In the genomic region with DNA sequence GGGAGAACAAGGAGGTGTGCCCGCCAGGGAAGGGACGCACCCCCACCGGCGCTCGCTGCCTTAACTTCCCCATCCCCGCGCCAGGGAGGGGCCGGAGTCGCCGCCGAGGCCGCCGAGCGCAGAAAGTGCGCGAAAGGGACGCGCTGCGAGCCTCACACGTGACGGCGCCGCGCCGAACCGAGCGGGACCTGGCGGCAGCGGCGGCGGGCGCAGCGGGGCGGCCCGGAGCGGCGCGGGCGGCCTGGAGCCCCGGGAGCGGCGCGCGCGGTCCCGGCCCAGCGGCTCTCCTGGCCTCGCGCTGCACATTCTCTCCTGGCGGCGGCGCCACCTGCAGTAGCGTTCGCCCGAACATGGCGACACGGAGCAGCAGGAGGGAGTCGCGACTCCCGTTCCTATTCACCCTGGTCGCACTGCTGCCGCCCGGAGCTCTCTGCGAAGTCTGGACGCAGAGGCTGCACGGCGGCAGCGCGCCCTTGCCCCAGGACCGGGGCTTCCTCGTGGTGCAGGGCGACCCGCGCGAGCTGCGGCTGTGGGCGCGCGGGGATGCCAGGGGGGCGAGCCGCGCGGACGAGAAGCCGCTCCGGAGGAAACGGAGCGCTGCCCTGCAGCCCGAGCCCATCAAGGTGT, we compare ENCODE assay signal across 8 cellular contexts. TPM values are rescaled to one million over a fixed set of nuclear protein-coding genes. Genes with fewer than 3 reads are reported as not detected.
DNase-seq lines count a peak whose midpoint lies in the region; ATAC-seq and TF ChIP-seq lines count a peak whose summit lies in the region.

TSS of gene SORL1 (plus strand) at position 333 of the 627 bp plus-strand sequence. CDS start at position 351, 18 bp downstream.

- H3K27ac Mint-ChIP-seq in CD14-positive monocyte, result peak within 1 kb of the TSS; percentile 89 to 97 (median 91)
- peak within 1 kb of the TSS; percentile 94 for H3K27ac Mint-ChIP-seq in activated naive CD4-positive, alpha-beta T cell treated with anti-CD3 and anti-CD28 coated beads, Interleukin-2, amount 10 ng/mL, durations not matched to agents 7 days and 5 days
- H3K27ac Mint-ChIP-seq in type B pancreatic cell, result peak within 1 kb of the TSS; percentile 90

- H3K27ac ChIP-seq in PC-9, result no peak within 1 kb of the TSS

- BruUV-seq in PC-9 (replicated peaks; lab: Mats Ljungman, UMichigan), result no TSS peak

- no peaks in the 10 kb centered on the region for H3K9me3 ChIP-seq in PC-9 (ENCODE audit: insufficient read depth, low read depth)

- H3K9me3 Mint-ChIP-seq in CD14-positive monocyte (peaks cover 0 to 2% (median 0%) of the 10 kb centered on the region in 7 donors), type B pancreatic cell (peaks cover 3% of the 10 kb centered on the region)
- no peaks in the 10 kb centered on the region for H3K9me3 Mint-ChIP-seq in activated naive CD4-positive, alpha-beta T cell treated with anti-CD3 and anti-CD28 coated beads, Interleukin-2, amount 10 ng/mL, durations not matched to agents 7 days and 5 days

- TF ChIP-seq CTCF in CD14-positive monocyte (IDR thresholded peaks at IDR 0.05), result peak; percentile 52
- TF ChIP-seq CTCF in PC-9 (conservative IDR thresholded peaks at IDR 0.05), result peak; percentile 31; the same call in 1 of the 2 replicates
- peak; percentile 77 for TF ChIP-seq CTCF in type B pancreatic cell (conservative IDR thresholded peaks at IDR 0.05)

- CTCF ChIA-PET in PC-9 (lab: Charles Lee), result no interaction called here
- CTCF ChIA-PET in activated naive CD4-positive, alpha-beta T cell treated with anti-CD3 and anti-CD28 coated beads, Interleukin-2, amount 10 ng/mL, durations not matched to agents 7 days and 5 days (lab: Charles Lee), result interaction anchor here (1.0 to 4.9 kb wide), 7 partner anchors 13 to 140 kb away, joined by 3 to 63 read pairs (median 6); no protein-coding TSS in a partner anchor

- DNase-seq in CD14-positive monocyte (ENCODE audit: low spot score) (peak; percentile 61), GM19238 (ENCODE audit: insufficient read length, low spot score) (peak; percentile 69), PC-9 (peak in 1 of 2 experiments; percentile 61), glomerular visceral epithelial cell (ENCODE audit: extremely low spot score) (peak; percentile 41), occipital lobe (lab: John Stamatoyannopoulos, UW) (peak; percentile 60), type B pancreatic cell (ENCODE audit: extremely low spot score, unreplicated experiment) (peak; percentile 85)
- DNase-seq in activated naive CD4-positive, alpha-beta T cell treated with anti-CD3 and anti-CD28 coated beads, Interleukin-2, amount 10 ng/mL, durations not matched to agents 7 days and 5 days, result peak; percentile 83

- H3K4me2 ChIP-seq in PC-9, result peak within 1 kb of the TSS; percentile 54

- H3K27me3 ChIP-seq in PC-9 (ENCODE audit: insufficient read depth, low read depth), result no peaks in the 10 kb centered on the region

- peaks cover 93% of the 10 kb centered on the region for H3K4me1 Mint-ChIP-seq in CD14-positive monocyte
- H3K4me1 Mint-ChIP-seq in activated naive CD4-positive, alpha-beta T cell treated with anti-CD3 and anti-CD28 coated beads, Interleukin-2, amount 10 ng/mL, durations not matched to agents 7 days and 5 days, result peaks cover 85% of the 10 kb centered on the region
- H3K4me1 Mint-ChIP-seq in type B pancreatic cell (ENCODE audit: unreplicated experiment), result peaks cover 33% of the 10 kb centered on the region

- ATAC-seq in HG03520 (IDR thresholded peaks at IDR 0.05; ENCODE audit: unreplicated experiment), result peak; percentile 42

- H3K27me3 Mint-ChIP-seq in CD14-positive monocyte (ENCODE audit: low read depth in 3 of 3), result no peaks in the 10 kb centered on the region
- H3K27me3 Mint-ChIP-seq in activated naive CD4-positive, alpha-beta T cell treated with anti-CD3 and anti-CD28 coated beads, Interleukin-2, amount 10 ng/mL, durations not matched to agents 7 days and 5 days, result no peaks in the 10 kb centered on the region
- H3K27me3 Mint-ChIP-seq in type B pancreatic cell, result peaks cover 10% of the 10 kb centered on the region

- peaks cover 14% of the 10 kb centered on the region for H3K4me1 ChIP-seq in PC-9 (replicated peaks; ENCODE audit: insufficient read depth)

- H3K4me3 Mint-ChIP-seq in CD14-positive monocyte, result peak within 1 kb of the TSS; percentile 98 to 99
- peak within 1 kb of the TSS; percentile 84 for H3K4me3 Mint-ChIP-seq in activated naive CD4-positive, alpha-beta T cell treated with anti-CD3 and anti-CD28 coated beads, Interleukin-2, amount 10 ng/mL, durations not matched to agents 7 days and 5 days
- peak within 1 kb of the TSS; percentile 93 for H3K4me3 Mint-ChIP-seq in type B pancreatic cell

- H3F3A ChIP-seq in PC-9 (ENCODE audit: insufficient read depth, low read depth), result no peaks in the 10 kb centered on the region

- no peak within 1 kb of the TSS for H2AFZ ChIP-seq in PC-9

- H4K20me1 ChIP-seq in PC-9 (ENCODE audit: insufficient read depth), result no peaks in the 10 kb centered on the region

- POLR2A ChIA-PET in PC-9 (lab: Charles Lee; ENCODE audit: unreplicated experiment), result no interaction called here

- peak within 1 kb of the TSS; percentile 48; the same call in 1 of the 2 replicates for H3K4me3 ChIP-seq in PC-9

- intact Hi-C loops in CD14-positive monocyte (cut with micrococcal nuclease) (loop anchor here (5.0 kb wide), 2 partner anchors 35 to 125 kb away; no protein-coding TSS in a partner anchor), PC-9 (cut with micrococcal nuclease; ENCODE audit: unreplicated experiment) (loop anchor here (2.0 to 10.0 kb wide), 3 partner anchors 100 to 139 kb away; no protein-coding TSS in a partner anchor)

- no peaks in the 10 kb centered on the region for H3K9me2 ChIP-seq in PC-9 (ENCODE audit: insufficient read depth)

- H3K79me2 ChIP-seq in PC-9 (ENCODE audit: low read depth), result no peaks in the 10 kb centered on the region

- H3K36me3 ChIP-seq in PC-9 (ENCODE audit: low read depth), result no peaks in the 10 kb centered on the region

- H3K36me3 Mint-ChIP-seq in CD14-positive monocyte (peaks cover 4 to 16% of the 10 kb centered on the region in 2 donors), type B pancreatic cell (peaks cover 5% of the 10 kb centered on the region)
- H3K36me3 Mint-ChIP-seq in activated naive CD4-positive, alpha-beta T cell treated with anti-CD3 and anti-CD28 coated beads, Interleukin-2, amount 10 ng/mL, durations not matched to agents 7 days and 5 days, result peaks cover 63% of the 10 kb centered on the region

RNA-seq across cellular contexts. Expression of gene SORL1, which starts in this region (rescaled TPM):
- 10 to 100 TPM; 52.5 to 59.4 TPM for polyA plus RNA-seq in CD14-positive monocyte
- total RNA-seq in PC-9 (2021) (4.9 and 6.4 TPM in 2 replicates), occipital lobe (76.3 TPM), type B pancreatic cell (ENCODE audit: low replicate concordance) (39.0 and 62.6 TPM in 2 replicates)
